In the genomic region with DNA sequence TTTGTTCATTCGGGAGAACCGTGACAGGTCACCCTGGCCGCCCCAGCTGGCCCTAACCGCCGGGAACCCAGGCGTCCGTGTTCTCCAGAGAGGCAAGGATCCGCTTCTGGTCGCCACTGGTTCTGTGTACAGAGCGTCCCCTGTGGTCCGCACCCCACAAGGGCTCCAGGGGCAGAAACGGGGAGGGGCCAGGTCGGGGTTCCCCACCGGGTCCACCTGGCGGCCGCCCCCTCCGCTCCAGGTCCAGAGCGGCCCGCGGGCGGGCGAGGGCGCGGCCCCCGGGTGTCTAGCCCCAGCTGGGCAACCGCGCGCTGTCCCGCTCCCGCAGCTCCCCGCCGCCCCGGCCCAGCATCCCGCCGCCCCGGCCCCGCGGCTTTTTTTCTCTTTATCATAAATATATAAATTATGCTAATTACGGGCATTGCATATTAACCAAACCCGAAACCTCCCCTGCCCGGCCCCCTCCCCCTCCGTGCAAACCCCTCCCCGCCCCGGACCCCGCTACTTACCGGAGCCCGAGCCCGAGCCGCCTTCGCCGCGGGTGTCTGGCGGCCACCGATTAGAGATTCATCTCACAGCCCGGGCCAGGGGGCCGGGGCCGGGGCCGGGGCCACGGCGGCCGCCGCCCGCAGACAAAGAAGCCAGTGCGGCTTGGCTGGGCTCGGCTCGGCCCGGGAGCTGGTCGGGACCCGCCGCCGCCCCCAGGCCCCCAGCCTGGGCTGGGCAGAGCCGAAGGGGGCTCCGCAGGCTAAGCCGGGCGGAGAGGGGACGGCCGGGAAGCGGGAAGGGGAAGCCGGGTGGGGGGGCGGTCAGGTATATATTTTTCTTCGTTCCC, we compare ENCODE assay signal across 8 cellular contexts. TPM values are rescaled to one million over a fixed set of nuclear protein-coding genes. Genes with fewer than 3 reads are reported as not detected.
DNase-seq lines count a peak whose midpoint lies in the region; ATAC-seq and TF ChIP-seq lines count a peak whose summit lies in the region.

No MANE protein-coding gene starts in this region.

- H3K4me2 ChIP-seq in osteoblast (ENCODE audit: insufficient read depth, low read length), result peak overlapping the region; percentile 90

- H3K4me1 ChIP-seq in osteoblast (ENCODE audit: insufficient read depth, low read length) (peaks cover 15% of the 10 kb centered on the region), vagina (peaks cover 13% of the 10 kb centered on the region)

- H2AFZ ChIP-seq in osteoblast (ENCODE audit: low read length), result peak overlapping the region; percentile 83

- H3K79me2 ChIP-seq in osteoblast (ENCODE audit: insufficient read depth, low read length), result peaks cover 7% of the 10 kb centered on the region

- no peaks in the 10 kb centered on the region for H3K36me3 ChIP-seq in osteoblast (ENCODE audit: insufficient read depth, low read length)
- H3K36me3 ChIP-seq in vagina, result no peaks in the 10 kb centered on the region

- H3K27me3 ChIP-seq in osteoblast (ENCODE audit: insufficient read depth, low read length) (no peaks in the 10 kb centered on the region), vagina (no peaks in the 10 kb centered on the region)

- TF ChIP-seq CTCF in osteoblast (IDR thresholded peaks at IDR 0.05; ENCODE audit: extremely low read depth, low read depth, low read length) (peak; percentile 4), vagina (IDR thresholded peaks at IDR 0.05) (peak in 1 of 3 experiments; percentile 11)

- ATAC-seq in GM18511 (IDR thresholded peaks at IDR 0.05; ENCODE audit: unreplicated experiment) (peak; percentile 57), HG02884 (IDR thresholded peaks at IDR 0.05; ENCODE audit: unreplicated experiment) (peak; percentile 15)

- H4K20me1 ChIP-seq in osteoblast (ENCODE audit: insufficient read depth, low read length), result no peaks in the 10 kb centered on the region

- peak; percentile 31 for DNase-seq in RPMI8226
- DNase-seq in activated naive CD4-positive, alpha-beta T cell treated with anti-CD3 and anti-CD28 coated beads, Interleukin-2, amount 50 U/mL, for 16 hours, result peak; percentile 46
- DNase-seq in glomerular visceral epithelial cell (ENCODE audit: extremely low spot score), result peak; percentile 45
- DNase-seq in osteoblast (ENCODE audit: insufficient read length, low spot score, missing footprints), result peak; percentile 94
- no peak for DNase-seq in vagina (ENCODE audit: extremely low spot score in 2 of 2)
- no peak for DNase-seq in NCI-H1694 treated with DMSO at 0.1 percent for 48 hours (lab: John Stamatoyannopoulos, UW)

- no peak for TF ChIP-seq POLR2A in vagina (IDR thresholded peaks at IDR 0.05)

- H3K27ac ChIP-seq in osteoblast (ENCODE audit: low read depth, low read length), result peak overlapping the region; percentile 53
- H3K27ac ChIP-seq in vagina, result peak overlapping the region; percentile 96

- intact Hi-C loops in vagina (cut with DNase I), result loop anchor here (2.0 kb wide), 1 partner anchor 45 kb away; a partner anchor contains a TSS

- H3K4me3 ChIP-seq in osteoblast (ENCODE audit: insufficient read depth, low read length) (peak overlapping the region; percentile 88), vagina (peak overlapping the region; percentile 76 to 89)

- H3K9me3 ChIP-seq in osteoblast (ENCODE audit: low read depth, low read length), result no peaks in the 10 kb centered on the region
- no peaks in the 10 kb centered on the region for H3K9me3 ChIP-seq in vagina

RNA-seq across cellular contexts. Expression of a gene that starts 0.5 kb away (rescaled TPM):
- total RNA-seq in osteoblast (6.8 and 7.6 TPM in 2 replicates), vagina (16.5 TPM)

RNA-seq across cellular contexts. Expression of a gene that starts 21.3 kb away (rescaled TPM):
- total RNA-seq in osteoblast, result 160 and 169 TPM in 2 replicates
- total RNA-seq in vagina, result 230 TPM

RNA-seq across cellular contexts. Expression of a gene that starts 44.4 kb away (rescaled TPM):
- total RNA-seq in osteoblast (7.6 and 8.3 TPM in 2 replicates), vagina (15.5 TPM)

RNA-seq across cellular contexts. Expression of a gene that starts 52.9 kb away (rescaled TPM):
- 9.8 and 13.6 TPM in 2 replicates for total RNA-seq in osteoblast
- 30.0 TPM for total RNA-seq in vagina

Comparison
In these comparisons a context has a peak if more than half of its experiments do, and no peak if none do; other contexts are left out.
1. DNase-seq: peak in RPMI8226 (single experiment), activated naive CD4-positive, alpha-beta T cell treated with anti-CD3 and anti-CD28 coated beads, Interleukin-2, amount 50 U/mL, for 16 hours (single experiment), glomerular visceral epithelial cell (single experiment) and osteoblast (single experiment); none in vagina (0 of 2) and NCI-H1694 treated with DMSO at 0.1 percent for 48 hours (single experiment).